23 cellular contexts compared by ENCODE assay signal in genomic region chr14:23354990-23355389, GRCh38. TPM values are rescaled to one million over a fixed set of nuclear protein-coding genes. Genes with fewer than 3 reads are reported as not detected.
"Had no signal": no experiment of that assay in that cellular context is flagged by ENCODE, and none has a peak within 500 bp of the region (broad histone marks: within the 10 kb centered on the region; RNA-seq: fewer than 3 reads in every experiment).

No MANE protein-coding gene starts in this region.

- H3K9me3 ChIP-seq: left ventricle myocardium inferior, lower lobe of right lung, pancreas, thyroid gland, uterus had no signal

- H3K27ac ChIP-seq: coronary artery, hepatocyte, left ventricle myocardium inferior, lower lobe of right lung, pancreas, thyroid gland, uterus had no signal

- H2AFZ ChIP-seq: hepatocyte had no signal

- H3K27ac Mint-ChIP-seq: memory B cell, naive B cell, progenitor cell of endocrine pancreas, type B pancreatic cell had no signal

- H3K9me3 Mint-ChIP-seq: memory B cell, type B pancreatic cell had no signal

- H3K79me2 ChIP-seq: hepatocyte had no signal

- H3K27me3 ChIP-seq: hepatocyte, pancreas, thyroid gland, uterus had no signal

- DNase-seq: effector CD8-positive, alpha-beta T cell; foreskin melanocyte; left ventricle myocardium inferior; lower lobe of right lung; naive B cell; nucleus accumbens; pancreas; small intestine; stimulated activated CD4-positive, alpha-beta T cell treated with anti-CD3 and anti-CD28 coated beads, Interleukin-2, amount 100 ng/mL, for 48 hours; stimulated activated naive CD4-positive, alpha-beta T cell treated with Interleukin-2 at 50 U/mL for 16 hours; thyroid gland; uterus had no signal

- ATAC-seq: lower lobe of right lung, pancreas, right cardiac atrium had no signal

- H3K4me3 Mint-ChIP-seq: memory B cell had no signal

- H3K4me2 ChIP-seq: hepatocyte had no signal

- H3K4me1 ChIP-seq: uterus had no signal

- H3K4me3 ChIP-seq: coronary artery, hepatocyte, left ventricle myocardium inferior, lower lobe of right lung, pancreas, thyroid gland, uterus had no signal

- H3K36me3 ChIP-seq: left ventricle myocardium inferior, pancreas, thyroid gland, uterus had no signal

RNA-seq across cellular contexts. Expression of gene EFS, which starts 10.0 kb away (rescaled TPM):
- total RNA-seq: dermis microvascular lymphatic vessel endothelial cell had no signal

RNA-seq across cellular contexts. Expression of gene IL25, which starts 17.6 kb away (rescaled TPM):
- total RNA-seq: cerebellum, dermis microvascular lymphatic vessel endothelial cell, hepatocyte, kidney epithelial cell, left ventricle myocardium inferior, lower lobe of right lung, pancreas, progenitor cell of endocrine pancreas, right cardiac atrium, thyroid gland, uterus had no signal
- polyA plus RNA-seq: esophagus, hepatocyte, neural cell, pancreas, small intestine had no signal

RNA-seq across cellular contexts. Expression of gene CMTM5, which starts 21.9 kb away (rescaled TPM):
- total RNA-seq: dermis microvascular lymphatic vessel endothelial cell, hepatocyte, kidney epithelial cell, progenitor cell of endocrine pancreas had no signal
- polyA plus RNA-seq: neural cell had no signal
